ENCODE assay signal across 9 cellular contexts in the genomic region with DNA sequence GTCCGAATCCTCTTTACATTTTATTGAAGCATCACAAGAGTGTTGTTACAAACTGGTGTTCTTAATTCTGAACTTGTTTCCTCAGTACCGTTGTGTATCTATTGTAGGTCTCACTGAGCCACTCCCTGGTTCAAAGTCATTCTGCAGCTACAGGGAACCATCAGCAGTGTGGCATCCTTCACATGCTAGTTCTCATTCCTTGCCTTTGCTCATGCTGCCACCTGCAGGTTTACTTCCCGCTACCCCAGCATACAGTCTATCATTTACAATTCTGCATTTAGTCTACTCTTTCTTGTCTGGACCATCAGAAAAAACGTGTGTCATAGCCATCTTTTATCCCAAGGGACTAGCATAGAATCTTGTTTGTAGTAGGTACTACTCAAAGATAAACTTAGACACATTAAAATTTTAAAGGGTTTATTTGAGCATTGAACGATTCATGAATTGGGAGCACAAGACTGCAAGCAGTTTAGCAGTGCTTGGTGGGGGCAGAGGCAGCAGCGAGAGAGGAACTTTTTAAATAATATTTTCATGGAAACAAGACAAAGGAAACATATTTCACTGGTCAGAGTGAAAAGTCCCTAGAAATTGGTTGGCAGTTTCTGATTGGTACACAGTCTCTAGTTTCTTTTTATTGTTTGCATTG.
DNase-seq lines count a peak whose midpoint lies in the region; ATAC-seq and TF ChIP-seq lines count a peak whose summit lies in the region.
"Had no signal": no experiment of that assay in that cellular context is flagged by ENCODE, and none has a peak within 500 bp of the region (broad histone marks: within the 10 kb centered on the region; RNA-seq: fewer than 3 reads in every experiment).

No MANE protein-coding gene starts in this region.

- no peaks in the 10 kb centered on the region for H3K4me1 Mint-ChIP-seq in CD4-positive, alpha-beta T cell (ENCODE audit: low read depth)

- no peaks in the 10 kb centered on the region for H3K4me1 ChIP-seq in body of pancreas
- no peaks in the 10 kb centered on the region for H3K4me1 ChIP-seq in osteoblast (ENCODE audit: insufficient read depth, low read length)
- H3K4me1 ChIP-seq: BLaER1 had no signal

- WGBS in body of pancreas, 2 donors = 27 to 29% methylated on average over 6 of the region's 6 CpGs

- no peaks in the 10 kb centered on the region for H3K36me3 Mint-ChIP-seq in CD4-positive, alpha-beta T cell (ENCODE audit: low read depth)

- TF ChIP-seq CTCF in body of pancreas (IDR thresholded peaks at IDR 0.05) = peak in 6 of 7 experiments; percentile 22 to 59 (median 41)
- TF ChIP-seq CTCF in osteoblast (IDR thresholded peaks at IDR 0.05; ENCODE audit: extremely low read depth, low read depth, low read length) = no peak
- no peak for TF ChIP-seq CTCF in CD4-positive, alpha-beta T cell (IDR thresholded peaks at IDR 0.05)

- POLR2A ChIA-PET in CD4-positive, alpha-beta T cell (lab: Charles Lee) = no interaction called here

- no peaks in the 10 kb centered on the region for H3K27me3 ChIP-seq in body of pancreas
- no peaks in the 10 kb centered on the region for H3K27me3 ChIP-seq in osteoblast (ENCODE audit: insufficient read depth, low read length)
- H3K27me3 ChIP-seq in CD4-positive, alpha-beta T cell (ENCODE audit: control insufficient read depth, insufficient read depth, low read length) = no peaks in the 10 kb centered on the region
- H3K27me3 ChIP-seq: BLaER1 had no signal

- no peaks in the 10 kb centered on the region for H3K79me2 ChIP-seq in osteoblast (ENCODE audit: insufficient read depth, low read length)

- CTCF ChIA-PET in CD4-positive, alpha-beta T cell (lab: Charles Lee) = no interaction called here

- peak; percentile 5 for DNase-seq in NK-92 treated with Interleukin-12 subunit alpha and Interleukin-12 subunit beta, amount 100 ng/mL, for 24 hours (lab: John Stamatoyannopoulos, UW)
- no peak for DNase-seq in NK-92 (lab: John Stamatoyannopoulos, UW; ENCODE audit: unreplicated experiment)
- DNase-seq in NCI-H2227 treated with DMSO at 0.1 percent for 48 hours (lab: John Stamatoyannopoulos, UW) = peak; percentile 31
- peak; percentile 25 to 57 (median 49) for DNase-seq in body of pancreas
- peak; percentile 76 for DNase-seq in left kidney (ENCODE audit: low read depth, low spot score)
- no peak for DNase-seq in osteoblast (ENCODE audit: insufficient read length, low spot score, missing footprints)
- DNase-seq in CD4-positive, alpha-beta T cell = no peak

- TF ChIP-seq POLR2A in body of pancreas (IDR thresholded peaks at IDR 0.05) = no peak

- intact Hi-C loops in body of pancreas (cut with DNase I) = no loop called here
- intact Hi-C loops in CD4-positive, alpha-beta T cell (cut with DNase I, micrococcal nuclease) = no loop called here

- H3K4me2 ChIP-seq in osteoblast (ENCODE audit: insufficient read depth, low read length) = no peak overlapping the region
- H3K4me2 ChIP-seq: BLaER1 had no signal

- peaks cover 8% of the 10 kb centered on the region for H3K9me3 Mint-ChIP-seq in CD4-positive, alpha-beta T cell

- peak; percentile 57 for ATAC-seq in HG03060 (IDR thresholded peaks at IDR 0.05; ENCODE audit: low read depth, unreplicated experiment)
- peak; percentile 50 for ATAC-seq in body of pancreas
- ATAC-seq in CD4-positive, alpha-beta T cell (ENCODE audit: poor library complexity) = no peak

- H3K4me3 Mint-ChIP-seq in CD4-positive, alpha-beta T cell = no peak overlapping the region

- H3K9me3 ChIP-seq in body of pancreas (no peaks in the 10 kb centered on the region), osteoblast (ENCODE audit: low read depth, low read length) (no peaks in the 10 kb centered on the region)
- no peaks in the 10 kb centered on the region for H3K9me3 ChIP-seq in CD4-positive, alpha-beta T cell (ENCODE audit: control insufficient read depth, low read length)
- H3K9me3 ChIP-seq: BLaER1 had no signal

- H2AFZ ChIP-seq in osteoblast (ENCODE audit: low read length) = no peak overlapping the region

- H3K27ac ChIP-seq in body of pancreas (no peak overlapping the region), osteoblast (ENCODE audit: low read depth, low read length) (no peak overlapping the region)
- no peak overlapping the region for H3K27ac ChIP-seq in CD4-positive, alpha-beta T cell (ENCODE audit: low read depth, low read length)
- H3K27ac ChIP-seq: BLaER1 had no signal

- H3K4me3 ChIP-seq in body of pancreas (no peak overlapping the region), osteoblast (ENCODE audit: insufficient read depth, low read length) (no peak overlapping the region)
- H3K4me3 ChIP-seq: BLaER1 had no signal

- H3K27me3 Mint-ChIP-seq in CD4-positive, alpha-beta T cell = no peaks in the 10 kb centered on the region

- H4K20me1 ChIP-seq in osteoblast (ENCODE audit: insufficient read depth, low read length) = no peaks in the 10 kb centered on the region
- H4K20me1 ChIP-seq: BLaER1 had no signal

- H3K27ac Mint-ChIP-seq in CD4-positive, alpha-beta T cell = no peak overlapping the region

- H3K36me3 ChIP-seq in body of pancreas (replicated peaks in 1 of 2; ENCODE audit: insufficient read depth in 1 of 2, low read depth in 2 of 2) = no peaks in the 10 kb centered on the region
- H3K36me3 ChIP-seq in osteoblast (ENCODE audit: insufficient read depth, low read length) = no peaks in the 10 kb centered on the region
- H3K36me3 ChIP-seq: BLaER1 had no signal

Comparison
In these comparisons a context has a peak if more than half of its experiments do, and no peak if none do; other contexts are left out.
1. DNase-seq: peak in NK-92 treated with Interleukin-12 subunit alpha and Interleukin-12 subunit beta, amount 100 ng/mL, for 24 hours (single experiment), NCI-H2227 treated with DMSO at 0.1 percent for 48 hours (single experiment), body of pancreas (4 of 4) and left kidney (single experiment); none in NK-92 (single experiment), osteoblast (single experiment) and CD4-positive, alpha-beta T cell (0 of 10).
2. CTCF ChIP-seq: peak in body of pancreas (6 of 7); none in osteoblast (single experiment) and CD4-positive, alpha-beta T cell (single experiment).